ENCODE assay signal across 13 cellular contexts in genomic region chrX:152463903-152464302, GRCh38. TPM values are rescaled to one million over a fixed set of nuclear protein-coding genes. Genes with fewer than 3 reads are reported as not detected.
"Had no signal": no experiment of that assay in that cellular context is flagged by ENCODE, and none has a peak within 500 bp of the region (broad histone marks: within the 10 kb centered on the region; RNA-seq: fewer than 3 reads in every experiment).

No MANE protein-coding gene starts in this region.

RNA-seq across cellular contexts. Expression of gene GABRA3, which starts 12.8 kb away (rescaled TPM):
- total RNA-seq: activated B cell treated with CpG ODN at 0.5 μM for 24 hours; activated CD4-positive, alpha-beta memory T cell treated with anti-CD3 and anti-CD28 coated beads for 36 hours; activated CD4-positive, alpha-beta memory T cell treated with anti-CD3 and anti-CD28 coated beads, Interleukin-2, amount 10 ng/mL, durations not matched to agents 7 days and 5 days; activated CD4-positive, alpha-beta T cell treated with anti-CD3 and anti-CD28 coated beads for 36 hours; activated CD4-positive, alpha-beta T cell treated with anti-CD3 and anti-CD28 coated beads, Interleukin-2, amount 10 ng/mL, durations not matched to agents 24 days and 14 days; activated CD4-positive, alpha-beta T cell treated with anti-CD3 and anti-CD28 coated beads, Interleukin-2, amount 10 ng/mL, durations not matched to agents 7 days and 5 days; activated CD8-positive, alpha-beta memory T cell treated with anti-CD3 and anti-CD28 coated beads for 36 hours; activated CD8-positive, alpha-beta memory T cell treated with anti-CD3 and anti-CD28 coated beads, Interleukin-2, amount 10 ng/mL, durations not matched to agents 7 days and 5 days; activated CD8-positive, alpha-beta T cell treated with anti-CD3 and anti-CD28 coated beads for 36 hours; activated CD8-positive, alpha-beta T cell treated with anti-CD3 and anti-CD28 coated beads, Interleukin-2, amount 10 ng/mL, durations not matched to agents 7 days and 5 days; T-helper 1 cell treated with Interleukin-12 subunit alpha and Interleukin-12 subunit beta and Interleukin-4 antibody, amounts not matched to agents 30 ng/mL and 1 ng/mL, for 36 hours; T-helper 17 cell; T-helper 2 cell treated with Interferon-gamma antibody and Interleukin-4, amounts not matched to agents 100 ng/mL and 5 ng/mL, for 36 hours had no signal
